Comparison of ENCODE assay signal across 10 cellular contexts in the genomic region with DNA sequence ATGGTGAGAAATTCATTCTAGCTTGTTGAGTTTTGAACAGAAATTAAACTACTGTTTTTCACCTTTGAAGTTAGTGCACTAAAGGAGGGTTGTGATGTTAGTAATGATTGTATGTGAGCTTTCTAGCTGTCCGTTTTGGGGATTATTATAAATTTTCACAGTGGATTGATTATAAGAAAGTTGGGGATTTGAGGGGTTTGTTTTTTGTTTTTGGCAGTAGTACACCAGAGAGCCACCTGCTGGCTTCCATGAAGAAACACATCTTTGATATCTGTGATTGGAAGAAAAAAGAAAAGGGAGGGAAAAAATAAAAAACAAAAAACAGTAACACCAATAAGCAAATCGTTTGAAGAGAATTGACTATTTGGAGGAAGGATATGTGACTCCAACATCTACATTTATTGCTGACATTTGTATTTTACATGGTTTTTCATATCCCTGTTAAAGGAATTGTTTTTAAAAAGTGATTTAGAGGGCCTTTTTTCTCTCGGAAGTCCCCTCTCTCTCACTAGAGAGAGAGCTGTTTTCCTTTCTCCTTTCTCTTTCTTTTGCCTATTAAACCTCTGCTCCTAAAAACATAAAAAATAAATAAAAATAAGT.
DNase-seq lines count a peak whose midpoint lies in the region; FAIRE-seq and TF ChIP-seq lines count a peak whose summit lies in the region.
"Had no signal": no experiment of that assay in that cellular context is flagged by ENCODE, and none has a peak within 500 bp of the region (broad histone marks: within the 10 kb centered on the region; RNA-seq: fewer than 3 reads in every experiment).

No MANE protein-coding gene starts in this region.

- no peaks in the 10 kb centered on the region for H3K36me3 ChIP-seq in WERI-Rb-1
- H3K36me3 ChIP-seq in kidney (ENCODE audit: control insufficient read depth in 1 of 2, insufficient read depth in 2 of 2, low read length in 2 of 2), result no peaks in the 10 kb centered on the region

- no peaks in the 10 kb centered on the region for H3K4me1 ChIP-seq in kidney (ENCODE audit: control insufficient read depth in 1 of 2, insufficient read depth in 1 of 2, low read depth in 1 of 2, low read length in 2 of 2)

- H3K4me3 ChIP-seq in AG04450 (ENCODE audit: low read depth, low read length), result no peak overlapping the region
- no peak overlapping the region for H3K4me3 ChIP-seq in WERI-Rb-1 (ENCODE audit: low read depth, low read length)
- no peak overlapping the region for H3K4me3 ChIP-seq in kidney (ENCODE audit: low read length in 2 of 2)

- H3K27me3 Mint-ChIP-seq in immature natural killer cell (ENCODE audit: low read depth in 3 of 3), result peaks cover 0 to 2% (median 0%) of the 10 kb centered on the region in 3 donors

- TF ChIP-seq CTCF in AG04450 (IDR thresholded peaks at IDR 0.05; ENCODE audit: low read depth, low read length), result peak; percentile 24; the same call in 1 of the 2 replicates
- 0 out of 3 replicates have a peak, but pooled peaks have one; percentile 20 for TF ChIP-seq CTCF in GM12872 (IDR thresholded peaks at IDR 0.05; ENCODE audit: insufficient read depth, low read depth, low read length)
- peak; percentile 33; the same call in 1 of the 2 replicates for TF ChIP-seq CTCF in WERI-Rb-1 (IDR thresholded peaks at IDR 0.05; ENCODE audit: low read depth, low read length)
- TF ChIP-seq CTCF in kidney (IDR thresholded peaks at IDR 0.05; ENCODE audit: borderline replicate concordance, extremely low read depth, insufficient read depth), result peak; percentile 18

- H3K36me3 Mint-ChIP-seq in immature natural killer cell, result peaks cover 0 to 8% (median 0%) of the 10 kb centered on the region in 3 donors

- CTCF ChIA-PET in AG04450 (lab: Charles Lee), result interaction anchor here (0.8 to 1.4 kb wide), 2 partner anchors 791 to 1360 kb away, joined by 3 to 5 read pairs; no protein-coding TSS in a partner anchor

- H3K9ac ChIP-seq in kidney (ENCODE audit: low read length in 2 of 2), result no peak overlapping the region

- peaks cover 2 to 68% (median 18%) of the 10 kb centered on the region in 6 donors for H3K9me3 Mint-ChIP-seq in immature natural killer cell

- H3K4me3 Mint-ChIP-seq in immature natural killer cell, result no peak overlapping the region
- H3K4me3 Mint-ChIP-seq: T-helper 1 cell treated with Interleukin-12 subunit alpha and Interleukin-12 subunit beta and Interleukin-4 antibody, amounts not matched to agents 30 μg/mL and 1 μg/mL, for 36 hours had no signal

- no peak for FAIRE-seq in kidney (lab: Jason Lieb, UNC)

- POLR2A ChIA-PET in AG04450 (lab: Yijun Ruan, JAX), result no interaction called here

- H3K9me3 ChIP-seq in AG04450 (ENCODE audit: control insufficient read depth, insufficient read depth, low read length) (peaks cover 12% of the 10 kb centered on the region), WERI-Rb-1 (ENCODE audit: severe bottlenecking) (no peaks in the 10 kb centered on the region), kidney (ENCODE audit: control insufficient read depth in 1 of 2, low read length in 2 of 2) (no peaks in the 10 kb centered on the region)

- H3K27ac Mint-ChIP-seq in immature natural killer cell, result no peak overlapping the region
- H3K27ac Mint-ChIP-seq: activated naive CD4-positive, alpha-beta T cell treated with anti-CD3 and anti-CD28 coated beads, Interleukin-2, amount 50 U/mL, for 72 hours; T-helper 1 cell treated with Interleukin-12 subunit alpha and Interleukin-12 subunit beta and Interleukin-4 antibody, amounts not matched to agents 30 μg/mL and 1 μg/mL, for 36 hours had no signal

- H3K4me1 Mint-ChIP-seq in immature natural killer cell, result no peaks in the 10 kb centered on the region

- DNase-seq in AG04450 (ENCODE audit: low read depth, low spot score), result no peak
- DNase-seq in WERI-Rb-1, result no peak
- no peak for DNase-seq in kidney
- DNase-seq in immature natural killer cell, result no peak
- DNase-seq in effector CD8-positive, alpha-beta T cell (lab: John Stamatoyannopoulos, UW), result no peak
- no peak for DNase-seq in NCI-H345 treated with DMSO at 0.1 percent for 48 hours (lab: John Stamatoyannopoulos, UW; ENCODE audit: unreplicated experiment)
- no peak for DNase-seq in NCI-H187 (lab: John Stamatoyannopoulos, UW)

- H3K27ac ChIP-seq in AG04450 (ENCODE audit: low read depth, low read length), result no peak overlapping the region
- no peak overlapping the region for H3K27ac ChIP-seq in WERI-Rb-1
- H3K27ac ChIP-seq in kidney (ENCODE audit: low read depth in 2 of 2, low read length in 2 of 2), result no peak overlapping the region

- intact Hi-C loops in kidney (cut with DNase I), result no loop called here

- H3K27me3 ChIP-seq in AG04450 (ENCODE audit: control insufficient read depth, insufficient read depth, low read length) (no peaks in the 10 kb centered on the region), WERI-Rb-1 (ENCODE audit: insufficient read depth, low read depth, severe bottlenecking) (no peaks in the 10 kb centered on the region)
